ENCODE assay signal across 15 cellular contexts in genomic region chr14:100615736-100616695, GRCh38.
"Had no signal": no experiment of that assay in that cellular context is flagged by ENCODE, and none has a peak within 500 bp of the region (broad histone marks: within the 10 kb centered on the region; RNA-seq: fewer than 3 reads in every experiment).

No MANE protein-coding gene starts in this region.

- H3K27ac ChIP-seq: epithelial cell of prostate, foreskin keratinocyte, lower lobe of right lung, prostate gland, thyroid gland had no signal

- H3K4me3 Mint-ChIP-seq: brain had no signal

- H3K4me3 ChIP-seq: dorsolateral prefrontal cortex, lower lobe of right lung, prostate gland, smooth muscle cell, thyroid gland had no signal

- H3K36me3 ChIP-seq: lower lobe of right lung, prostate gland, thyroid gland had no signal

- H3K4me2 ChIP-seq: smooth muscle cell had no signal

- H3K36me3 Mint-ChIP-seq: brain had no signal

- DNase-seq: activated CD4-positive, alpha-beta T cell treated with anti-CD3 and anti-CD28 coated beads, Interleukin-2, amount 50 U/mL, for 1 hour; activated CD8-positive, alpha-beta memory T cell treated with anti-CD3 and anti-CD28 coated beads, Interleukin-2, amount 50 U/mL, for 48 hours; activated naive CD4-positive, alpha-beta T cell treated with Interleukin-2 at 50 U/mL for 16 hours; foreskin keratinocyte; hippocampal formation; lower lobe of right lung; right cardiac atrium; stimulated activated naive CD4-positive, alpha-beta T cell; thyroid gland had no signal

- H3K9me3 ChIP-seq: lower lobe of right lung, prostate gland, thyroid gland had no signal

- ATAC-seq: activated CD4-positive, CD25-positive, alpha-beta regulatory T cell treated with anti-CD3 and anti-CD28 coated beads, Interleukin-2, amount 50 U/mL, for 24 hours; foreskin keratinocyte; lower lobe of right lung; right cardiac atrium had no signal

- H3K4me1 ChIP-seq: foreskin keratinocyte, prostate gland had no signal

- H3K27me3 ChIP-seq: dorsolateral prefrontal cortex, thyroid gland had no signal
